Comparison of ENCODE assay signal across 8 cellular contexts in genomic region chrX:39261446-39262147, GRCh38.
DNase-seq lines count a peak whose midpoint lies in the region; ATAC-seq, FAIRE-seq and TF ChIP-seq lines count a peak whose summit lies in the region.

No MANE protein-coding gene starts in this region.

- H3K4ac ChIP-seq in IMR-90 (ENCODE audit: low read depth, low read length) (no peak overlapping the region), H1 (replicated peaks; ENCODE audit: insufficient read length, low read depth, low read length) (no peak overlapping the region)

- H4K8ac ChIP-seq in IMR-90 (ENCODE audit: low read depth in 2 of 2, low read length in 2 of 2) (no peak overlapping the region), H1 (ENCODE audit: extremely low read depth, insufficient read depth, low read length) (no peak overlapping the region)

- no peak overlapping the region for H2AK9ac ChIP-seq in IMR-90 (replicated peaks; ENCODE audit: low read depth, low read length, poor library complexity)

- no peaks in the 10 kb centered on the region for H3K9me3 Mint-ChIP-seq in activated CD4-positive, alpha-beta memory T cell treated with anti-CD3 and anti-CD28 coated beads for 36 hours
- peaks cover 5% of the 10 kb centered on the region for H3K9me3 Mint-ChIP-seq in activated CD4-positive, alpha-beta memory T cell treated with anti-CD3 and anti-CD28 coated beads, Interleukin-2, amount 10 ng/mL, durations not matched to agents 7 days and 5 days
- peaks cover 18% of the 10 kb centered on the region for H3K9me3 Mint-ChIP-seq in nephron progenitor cell

- in situ Hi-C loops in IMR-90 (cut with MboI; ENCODE audit: low sequenced_read_pairs) = no loop called here

- H3K27ac ChIP-seq in IMR-90 (ENCODE audit: insufficient read depth, low read length) = no peak overlapping the region
- H3K27ac ChIP-seq in H1 (ENCODE audit: low read depth, low read length) = no peak overlapping the region

- H3K4me2 ChIP-seq in IMR-90 (ENCODE audit: low read depth, low read length) = no peak overlapping the region
- H3K4me2 ChIP-seq in H1 (ENCODE audit: insufficient read depth in 1 of 2, low read depth in 2 of 2, low read length in 2 of 2) = no peak overlapping the region

- H3K18ac ChIP-seq in IMR-90 (ENCODE audit: low read depth, low read length) = no peak overlapping the region
- no peak overlapping the region for H3K18ac ChIP-seq in H1 (ENCODE audit: extremely low read depth, low read length)

- H3K9me1 ChIP-seq in IMR-90 (ENCODE audit: insufficient read depth, low read length) = no peaks in the 10 kb centered on the region

- POLR2A ChIA-PET in activated CD4-positive, alpha-beta memory T cell treated with anti-CD3 and anti-CD28 coated beads for 36 hours (lab: Charles Lee) = interaction anchor here (1.3 kb wide), 1 partner anchor 178 kb away, joined by 4 read pairs; no protein-coding TSS in a partner anchor
- POLR2A ChIA-PET in activated CD4-positive, alpha-beta memory T cell treated with anti-CD3 and anti-CD28 coated beads, Interleukin-2, amount 10 ng/mL, durations not matched to agents 7 days and 5 days (lab: Charles Lee) = no interaction called here
- POLR2A ChIA-PET in IMR-90 (lab: Charles Lee; ENCODE audit: unreplicated experiment) = no interaction called here
- POLR2A ChIA-PET in H1 (lab: Charles Lee; ENCODE audit: partially characterized antibody) = no interaction called here

- H3K4me3 Mint-ChIP-seq in activated CD4-positive, alpha-beta memory T cell treated with anti-CD3 and anti-CD28 coated beads for 36 hours = no peak overlapping the region
- no peak overlapping the region for H3K4me3 Mint-ChIP-seq in activated CD4-positive, alpha-beta memory T cell treated with anti-CD3 and anti-CD28 coated beads, Interleukin-2, amount 10 ng/mL, durations not matched to agents 7 days and 5 days
- H3K4me3 Mint-ChIP-seq in nephron progenitor cell = no peak overlapping the region

- H2BK20ac ChIP-seq in IMR-90 (ENCODE audit: low read depth, low read length) = no peak overlapping the region
- H2BK20ac ChIP-seq in H1 (ENCODE audit: low read length) = no peak overlapping the region

- TF ChIP-seq CTCF in IMR-90 (conservative IDR thresholded peaks at IDR 0.05; ENCODE audit: low read depth, low read length) (peak; percentile 26; the same call in 1 of the 2 replicates), H1 (IDR thresholded peaks at IDR 0.05; ENCODE audit: control extremely low read depth in 1 of 3, insufficient read depth in 1 of 3, low read depth in 1 of 3, low read length in 3 of 3) (peak in 2 of 3 experiments; percentile 40 to 42; a peak in 3 of 4 replicates), nephron progenitor cell (IDR thresholded peaks at IDR 0.05) (peak; percentile 66)

- H2AK5ac ChIP-seq in IMR-90 (ENCODE audit: low read depth, low read length) (no peak overlapping the region), H1 (ENCODE audit: low read depth, low read length) (no peak overlapping the region)

- H3K9ac ChIP-seq in IMR-90 (ENCODE audit: low read depth, low read length) (no peak overlapping the region), H1 (replicated peaks in 1 of 4; ENCODE audit: extremely low read depth in 1 of 4, low read depth in 3 of 4, low read length in 3 of 4) (no peak overlapping the region)

- H3K23ac ChIP-seq in IMR-90 (ENCODE audit: low read depth, low read length) (no peak overlapping the region), H1 (ENCODE audit: insufficient read length) (no peak overlapping the region)

- WGBS in IMR-90 (ENCODE audit: extremely low coverage in 2 of 2, insufficient read length in 1 of 2), 2 experiments = no CpG with 5 or more reads among the region's 1 CpG
- WGBS in H1 (ENCODE audit: extremely low coverage in 1 of 2, insufficient coverage in 1 of 2, insufficient read length in 1 of 2, insufficient replicate concordance in 2 of 2, low coverage in 1 of 2, low lambda C conversion rate in 2 of 2, missing lambda C conversion rate in 1 of 2), 2 experiments = 100% methylated on average over 1 of the region's 1 CpG; no CpG with 5 or more reads in 1 of the 2 experiments

- FAIRE-seq in H1 (lab: Jason Lieb, UNC) = no peak

- H3K27me3 ChIP-seq in IMR-90 (ENCODE audit: control insufficient read depth, insufficient read depth, low read length) (peaks cover 7% of the 10 kb centered on the region; the same call in 1 of the 2 replicates), H1 (replicated peaks in 1 of 4; ENCODE audit: control insufficient read depth in 3 of 4, extremely low read depth in 1 of 4, insufficient read depth in 3 of 4, low read length in 3 of 4) (no peaks in the 10 kb centered on the region)

- H2BK15ac ChIP-seq in IMR-90 (ENCODE audit: low read depth, low read length) = no peak overlapping the region
- no peak overlapping the region for H2BK15ac ChIP-seq in H1 (ENCODE audit: low read length)

- no peak for TF ChIP-seq EP300 in H1 (IDR thresholded peaks at IDR 0.05; ENCODE audit: borderline replicate concordance in 1 of 2, low read depth in 2 of 2, low read length in 2 of 2)

- no peaks in the 10 kb centered on the region for H3K27me3 Mint-ChIP-seq in activated CD4-positive, alpha-beta memory T cell treated with anti-CD3 and anti-CD28 coated beads for 36 hours
- H3K27me3 Mint-ChIP-seq in activated CD4-positive, alpha-beta memory T cell treated with anti-CD3 and anti-CD28 coated beads, Interleukin-2, amount 10 ng/mL, durations not matched to agents 7 days and 5 days = no peaks in the 10 kb centered on the region
- no peaks in the 10 kb centered on the region for H3K27me3 Mint-ChIP-seq in nephron progenitor cell (ENCODE audit: low read depth, poor library complexity)

- CTCF ChIA-PET in activated CD4-positive, alpha-beta memory T cell treated with anti-CD3 and anti-CD28 coated beads for 36 hours (lab: Charles Lee) = interaction anchor here (0.6 to 2.1 kb wide), 11 partner anchors 31 to 908 kb away, joined by 3 to 9 read pairs (median 3); no protein-coding TSS in a partner anchor
- CTCF ChIA-PET in activated CD4-positive, alpha-beta memory T cell treated with anti-CD3 and anti-CD28 coated beads, Interleukin-2, amount 10 ng/mL, durations not matched to agents 7 days and 5 days (lab: Charles Lee) = interaction anchor here (1.0 kb wide), 1 partner anchor 13 kb away, joined by 4 read pairs; no protein-coding TSS in a partner anchor
- CTCF ChIA-PET in IMR-90 (lab: Yijun Ruan, JAX) = no interaction called here
- CTCF ChIA-PET in H1 (lab: Charles Lee; ENCODE audit: partially characterized antibody) = interaction anchor here (0.7 to 2.3 kb wide), 8 partner anchors 14 to 353 kb away, joined by 3 to 7 read pairs (median 4); no protein-coding TSS in a partner anchor

- H3K79me1 ChIP-seq in IMR-90 (ENCODE audit: low read depth in 1 of 2, low read length in 2 of 2) (no peaks in the 10 kb centered on the region), H1 (ENCODE audit: low read depth, low read length) (no peaks in the 10 kb centered on the region)

- peak; percentile 15 for DNase-seq in activated CD4-positive, alpha-beta memory T cell treated with anti-CD3 and anti-CD28 coated beads for 36 hours
- DNase-seq in activated CD4-positive, alpha-beta memory T cell treated with anti-CD3 and anti-CD28 coated beads, Interleukin-2, amount 10 ng/mL, durations not matched to agents 7 days and 5 days = no peak
- no peak for DNase-seq in IMR-90
- DNase-seq in RPMI7951 (ENCODE audit: low read depth) = peak; percentile 89
- no peak for DNase-seq in H1 (ENCODE audit: low read depth in 1 of 2, low spot score in 2 of 2)
- DNase-seq in nephron progenitor cell = peak; percentile 20
- no peak for DNase-seq in effector CD4-positive, alpha-beta T cell

- H2BK120ac ChIP-seq in IMR-90 (ENCODE audit: low read depth, low read length) (no peak overlapping the region), H1 (replicated peaks; ENCODE audit: low read depth, low read length) (no peak overlapping the region)

- H3K9me3 ChIP-seq in IMR-90 (ENCODE audit: control insufficient read depth, insufficient read depth, low read length) = no peaks in the 10 kb centered on the region
- no peaks in the 10 kb centered on the region for H3K9me3 ChIP-seq in H1 (ENCODE audit: insufficient read depth in 2 of 2, low read depth in 1 of 2, low read length in 1 of 2)

- H2BK5ac ChIP-seq in IMR-90 (ENCODE audit: low read depth, low read length, poor library complexity, severe bottlenecking) = no peak overlapping the region
- H2BK5ac ChIP-seq in H1 (ENCODE audit: low read depth, low read length) = no peak overlapping the region

- ATAC-seq in IMR-90 (ENCODE audit: low read depth) (no peak), HG03469 (IDR thresholded peaks at IDR 0.05; ENCODE audit: unreplicated experiment) (no peak)

- H3K4me1 ChIP-seq in IMR-90 (ENCODE audit: control insufficient read depth, insufficient read depth, low read length) = no peaks in the 10 kb centered on the region
- no peaks in the 10 kb centered on the region for H3K4me1 ChIP-seq in H1 (replicated peaks in 1 of 4; ENCODE audit: control insufficient read depth in 3 of 4, insufficient read depth in 4 of 4, low read length in 3 of 4)

- H3K36me3 Mint-ChIP-seq in activated CD4-positive, alpha-beta memory T cell treated with anti-CD3 and anti-CD28 coated beads for 36 hours = no peaks in the 10 kb centered on the region
- H3K36me3 Mint-ChIP-seq in activated CD4-positive, alpha-beta memory T cell treated with anti-CD3 and anti-CD28 coated beads, Interleukin-2, amount 10 ng/mL, durations not matched to agents 7 days and 5 days (ENCODE audit: low read depth) = peaks cover 3% of the 10 kb centered on the region
- no peaks in the 10 kb centered on the region for H3K36me3 Mint-ChIP-seq in nephron progenitor cell (ENCODE audit: low read depth)

- intact Hi-C loops in activated CD4-positive, alpha-beta memory T cell treated with anti-CD3 and anti-CD28 coated beads for 36 hours (cut with micrococcal nuclease) = loop anchor here (1.0 to 10.0 kb wide), 6 partner anchors 65 to 353 kb away; no protein-coding TSS in a partner anchor
- intact Hi-C loops in IMR-90 (cut with micrococcal nuclease) = no loop called here

- no TSS peak for BruUV-seq in IMR-90 (replicated peaks; lab: Mats Ljungman, UMichigan)

- H4K5ac ChIP-seq in IMR-90 (ENCODE audit: low read depth, low read length) = no peak overlapping the region
- H4K5ac ChIP-seq in H1 (ENCODE audit: insufficient read length, low read depth, low read length) = no peak overlapping the region

- H3K23me2 ChIP-seq in H1 (ENCODE audit: low read depth, low read length) = no peaks in the 10 kb centered on the region

- no peak overlapping the region for H4K91ac ChIP-seq in IMR-90 (ENCODE audit: insufficient read depth, low read depth, low read length)
- no peak overlapping the region for H4K91ac ChIP-seq in H1 (replicated peaks; ENCODE audit: insufficient read length, low read length)

- H3K79me2 ChIP-seq in H1 (ENCODE audit: control insufficient read depth in 1 of 2, insufficient read depth in 2 of 2, low read length in 2 of 2) = no peaks in the 10 kb centered on the region

- H3K14ac ChIP-seq in IMR-90 (replicated peaks; ENCODE audit: low read depth, low read length) = no peak overlapping the region
- no peak overlapping the region for H3K14ac ChIP-seq in H1 (ENCODE audit: insufficient read length)

- TF ChIP-seq RAD21 in IMR-90 (IDR thresholded peaks at IDR 0.05; ENCODE audit: low read length) (no peak), H1 (IDR thresholded peaks at IDR 0.05 in 1 of 2, conservative IDR thresholded peaks at IDR 0.05 in 1 of 2; ENCODE audit: low read depth in 2 of 2, low read length in 2 of 2) (peak; percentile 62 to 71)

- H2AFZ ChIP-seq in IMR-90 (replicated peaks; ENCODE audit: low read length, poor library complexity) = no peak overlapping the region
- H2AFZ ChIP-seq in H1 (ENCODE audit: low read length) = no peak overlapping the region

- H3K27ac Mint-ChIP-seq in activated CD4-positive, alpha-beta memory T cell treated with anti-CD3 and anti-CD28 coated beads for 36 hours = peak overlapping the region; percentile 80
- H3K27ac Mint-ChIP-seq in activated CD4-positive, alpha-beta memory T cell treated with anti-CD3 and anti-CD28 coated beads, Interleukin-2, amount 10 ng/mL, durations not matched to agents 7 days and 5 days = no peak overlapping the region
- no peak overlapping the region for H3K27ac Mint-ChIP-seq in nephron progenitor cell

- TF ChIP-seq POLR2A in IMR-90 (IDR thresholded peaks at IDR 0.05; ENCODE audit: low read depth, low read length) = no peak
- no peak for TF ChIP-seq POLR2A in H1 (IDR thresholded peaks at IDR 0.05; ENCODE audit: control extremely low read depth in 1 of 2, low read depth in 2 of 2, low read length in 2 of 2)

- dilution Hi-C loops in IMR-90 (cut with HindIII; ENCODE audit: low sequenced_read_pairs, unreplicated experiment) = no loop called here

- H4K20me1 ChIP-seq in IMR-90 (ENCODE audit: insufficient read depth, low read length) (no peaks in the 10 kb centered on the region), H1 (replicated peaks in 1 of 2; ENCODE audit: control insufficient read depth in 1 of 2, insufficient read depth in 2 of 2, low read length in 2 of 2) (no peaks in the 10 kb centered on the region)

- H3K4me1 Mint-ChIP-seq in activated CD4-positive, alpha-beta memory T cell treated with anti-CD3 and anti-CD28 coated beads for 36 hours (ENCODE audit: low read depth) = peaks cover 54% of the 10 kb centered on the region
- peaks cover 17% of the 10 kb centered on the region for H3K4me1 Mint-ChIP-seq in activated CD4-positive, alpha-beta memory T cell treated with anti-CD3 and anti-CD28 coated beads, Interleukin-2, amount 10 ng/mL, durations not matched to agents 7 days and 5 days
- H3K4me1 Mint-ChIP-seq in nephron progenitor cell = peaks cover 8% of the 10 kb centered on the region

- H3K36me3 ChIP-seq in IMR-90 (ENCODE audit: control insufficient read depth, insufficient read depth, low read length) (no peaks in the 10 kb centered on the region), H1 (ENCODE audit: control insufficient read depth in 2 of 4, insufficient read depth in 4 of 4, low read length in 3 of 4) (no peaks in the 10 kb centered on the region)

- no peak overlapping the region for H2BK12ac ChIP-seq in H1 (ENCODE audit: low read depth, low read length)

- H3K56ac ChIP-seq in IMR-90 (ENCODE audit: extremely low read depth, insufficient read depth, low read length) (no peak overlapping the region), H1 (replicated peaks; ENCODE audit: insufficient read length, low read depth, low read length) (no peak overlapping the region)

- H3K4me3 ChIP-seq in IMR-90 (ENCODE audit: insufficient read depth, low read depth, low read length) (no peak overlapping the region), H1 (ENCODE audit: extremely low read depth in 1 of 4, insufficient read depth in 2 of 4, low read depth in 3 of 4, low read length in 4 of 4) (no peak overlapping the region)

Comparison
In these comparisons a context has a peak if more than half of its experiments do, and no peak if none do; other contexts are left out.
1. DNase-seq: peak in activated CD4-positive, alpha-beta memory T cell treated with anti-CD3 and anti-CD28 coated beads for 36 hours (single experiment), RPMI7951 (single experiment) and nephron progenitor cell (single experiment); none in activated CD4-positive, alpha-beta memory T cell treated with anti-CD3 and anti-CD28 coated beads, Interleukin-2, amount 10 ng/mL, durations not matched to agents 7 days and 5 days (single experiment), IMR-90 (single experiment), H1 (0 of 2) and effector CD4-positive, alpha-beta T cell (single experiment).
2. Peak in every context shown above with its lines, with median percentiles within 50 percentile points of each other: CTCF ChIP-seq.